ENCODE assay signal across 14 cellular contexts in genomic region chr17:20453820-20454434, GRCh38. TPM values are rescaled to one million over a fixed set of nuclear protein-coding genes. Genes with fewer than 3 reads are reported as not detected.
"Had no signal": no experiment of that assay in that cellular context is flagged by ENCODE, and none has a peak within 500 bp of the region (broad histone marks: within the 10 kb centered on the region; RNA-seq: fewer than 3 reads in every experiment).

No MANE protein-coding gene starts in this region.

RNA-seq across cellular contexts. Expression of gene LGALS9B, which starts 13.4 kb away (rescaled TPM):
- total RNA-seq: hepatocyte, kidney, kidney epithelial cell, left cardiac atrium, left lobe of liver, left ventricle myocardium inferior, left ventricle myocardium superior, liver, lower lobe of right lung, lung microvascular endothelial cell, mammary epithelial cell, mesenteric fat pad, mesothelial cell of epicardium, myocyte had no signal
- polyA plus RNA-seq: hepatocyte, liver, mammary epithelial cell had no signal
